Comparison of ENCODE assay signal across 8 cellular contexts in genomic region chr20:43433250-43433854, GRCh38.
"Had no signal": no experiment of that assay in that cellular context is flagged by ENCODE, and none has a peak within 500 bp of the region (broad histone marks: within the 10 kb centered on the region; RNA-seq: fewer than 3 reads in every experiment).

No MANE protein-coding gene starts in this region.

- FAIRE-seq: G401.6, GM12878, GM12891, GM12892, GM18507, GM19239 had no signal

- ATAC-seq: GM12878 had no signal

- H3K4me3 ChIP-seq: GM12878 had no signal

- DNase-seq: GDM1, GF-D8 had no signal
